Comparison of ENCODE assay signal across 15 cellular contexts in the genomic region with DNA sequence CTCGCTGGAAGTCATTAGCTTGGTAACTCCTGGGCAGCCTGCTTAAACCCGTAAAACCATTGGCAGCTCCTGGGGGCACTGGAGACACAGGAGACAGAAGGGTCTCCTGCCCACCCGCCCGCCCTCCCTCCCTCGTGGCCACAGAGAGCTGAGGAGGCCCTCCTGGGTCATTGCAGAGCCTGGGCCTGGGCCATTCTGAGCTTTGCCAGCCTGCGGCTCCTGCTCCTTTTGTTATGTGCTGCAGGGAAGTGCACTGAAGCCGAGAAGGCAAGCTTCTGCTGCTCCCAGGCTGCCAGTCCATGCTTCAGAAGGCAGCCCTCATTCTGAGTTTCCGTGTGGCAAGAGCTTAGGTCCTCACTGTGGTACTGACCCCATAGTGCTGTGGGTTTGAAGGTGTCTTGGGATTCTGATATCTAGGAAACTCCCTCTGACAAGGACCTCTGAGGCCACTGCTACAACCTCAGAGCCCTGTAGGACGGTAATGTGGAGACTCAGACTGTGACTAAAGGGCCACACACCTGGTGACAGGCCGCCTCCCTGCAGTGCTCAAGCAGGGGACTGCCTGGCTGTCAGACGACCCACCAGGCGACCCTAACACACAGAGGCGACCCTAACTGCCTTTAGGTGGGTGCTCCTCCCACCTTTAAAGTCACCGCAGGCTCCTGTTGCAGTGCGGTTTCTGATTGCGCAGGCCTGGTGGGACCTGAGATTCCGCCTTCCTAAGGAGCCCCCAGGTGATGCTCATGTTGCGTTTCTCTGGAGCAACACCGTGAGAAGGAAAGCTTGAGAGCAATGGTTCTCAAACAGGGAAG.
DNase-seq lines count a peak whose midpoint lies in the region; ATAC-seq, FAIRE-seq and TF ChIP-seq lines count a peak whose summit lies in the region.
"Had no signal": no experiment of that assay in that cellular context is flagged by ENCODE, and none has a peak within 500 bp of the region (broad histone marks: within the 10 kb centered on the region; RNA-seq: fewer than 3 reads in every experiment).

No MANE protein-coding gene starts in this region.

- H2AFZ ChIP-seq in neuronal stem cell (ENCODE audit: low read length): no peak overlapping the region

- no peak overlapping the region for H3K23ac ChIP-seq in neuronal stem cell (ENCODE audit: low read depth, low read length, poor library complexity)

- H2AK5ac ChIP-seq in neuronal stem cell (ENCODE audit: low read depth, low read length): no peak overlapping the region

- H3K79me1 ChIP-seq in neuronal stem cell (ENCODE audit: low read depth, low read length): no peaks in the 10 kb centered on the region

- H2BK5ac ChIP-seq in neuronal stem cell (ENCODE audit: low read length): no peak overlapping the region

- H3K27me3 ChIP-seq in left ventricle myocardium inferior (ENCODE audit: low read depth): peaks cover 7% of the 10 kb centered on the region
- peaks cover 0 to 23% (median 0%) of the 10 kb centered on the region in 3 experiments for H3K27me3 ChIP-seq in neuronal stem cell (ENCODE audit: control insufficient read depth in 3 of 3, insufficient read depth in 3 of 3, low read depth in 1 of 3, low read length in 3 of 3)
- peaks cover 0 to 5% of the 10 kb centered on the region in 2 donors for H3K27me3 ChIP-seq in small intestine (ENCODE audit: control insufficient read depth in 2 of 2, insufficient read depth in 2 of 2, low read length in 2 of 2)
- peaks cover 0 to 4% of the 10 kb centered on the region in 2 donors for H3K27me3 ChIP-seq in left lung

- no peak overlapping the region for H4K91ac ChIP-seq in neuronal stem cell (ENCODE audit: low read depth, low read length, poor library complexity)

- no peak for ATAC-seq in left lung
- ATAC-seq: HCT116 had no signal

- no peak overlapping the region for H2BK120ac ChIP-seq in neuronal stem cell (ENCODE audit: low read depth, low read length)

- peak overlapping the region; percentile 37 for H3K9ac ChIP-seq in neuronal stem cell (ENCODE audit: low read depth, low read length, poor library complexity)

- H3K18ac ChIP-seq in neuronal stem cell (ENCODE audit: low read length): peak overlapping the region; percentile 66

- TF ChIP-seq CTCF in left ventricle myocardium inferior (IDR thresholded peaks at IDR 0.05; ENCODE audit: borderline replicate concordance) (no peak), left lung (IDR thresholded peaks at IDR 0.05) (no peak)

- H2BK12ac ChIP-seq in neuronal stem cell (ENCODE audit: low read length): no peak overlapping the region

- H3K4ac ChIP-seq in neuronal stem cell (ENCODE audit: low read length): no peak overlapping the region

- DNase-seq in DMS 273 (lab: John Stamatoyannopoulos, UW; ENCODE audit: unreplicated experiment) (peak; percentile 30), DMS 273 treated with DMSO at 0.1 percent for 48 hours (lab: John Stamatoyannopoulos, UW) (no peak), caudate nucleus (lab: John Stamatoyannopoulos, UW) (peak in 2 of 61 donors; percentile 6 to 47), left ventricle myocardium inferior (no peak), neuronal stem cell (ENCODE audit: low spot score) (no peak), NCI-H2029 (lab: John Stamatoyannopoulos, UW) (no peak), small intestine (no peak), left lung (no peak)
- DNase-seq: AML-193, GDM1, NCI-H1105, NCI-H2107, SIG-M5 had no signal

- H3K4me1 ChIP-seq in left ventricle myocardium inferior (peaks cover 21% of the 10 kb centered on the region), neuronal stem cell (ENCODE audit: control insufficient read depth in 2 of 2, insufficient read depth in 1 of 2, low read depth in 1 of 2, low read length in 2 of 2) (peaks cover 0 to 6% of the 10 kb centered on the region in 2 donors), small intestine (ENCODE audit: control insufficient read depth in 2 of 2, insufficient read depth in 1 of 2, low read depth in 1 of 2, low read length in 1 of 2) (no peaks in the 10 kb centered on the region), left lung (no peaks in the 10 kb centered on the region)

- no peak for FAIRE-seq in small intestine (lab: Jason Lieb, UNC)

- H3K4me3 ChIP-seq in left ventricle myocardium inferior (no peak overlapping the region), neuronal stem cell (ENCODE audit: low read length in 2 of 2) (no peak overlapping the region), small intestine (ENCODE audit: low read depth in 1 of 2, low read length in 2 of 2) (no peak overlapping the region), left lung (no peak overlapping the region)

- peak overlapping the region; percentile 56 for H3K27ac ChIP-seq in caudate nucleus (ENCODE audit: low read depth, low read length)
- H3K27ac ChIP-seq in left ventricle myocardium inferior (replicated peaks): peak overlapping the region; percentile 69
- H3K27ac ChIP-seq in neuronal stem cell (replicated peaks; ENCODE audit: low read length): no peak overlapping the region
- H3K27ac ChIP-seq in small intestine (ENCODE audit: low read depth in 1 of 2, low read length in 1 of 2): no peak overlapping the region
- no peak overlapping the region for H3K27ac ChIP-seq in left lung
- H3K27ac ChIP-seq: 22Rv1 had no signal

- H3K36me3 ChIP-seq in left ventricle myocardium inferior (no peaks in the 10 kb centered on the region), neuronal stem cell (replicated peaks in 1 of 2; ENCODE audit: control insufficient read depth in 2 of 2, insufficient read depth in 2 of 2, low read length in 2 of 2) (no peaks in the 10 kb centered on the region), small intestine (ENCODE audit: control insufficient read depth in 2 of 2, insufficient read depth in 2 of 2, low read length in 2 of 2) (no peaks in the 10 kb centered on the region), left lung (no peaks in the 10 kb centered on the region)

- no CpG with 5 or more reads among the region's 19 CpGs for WGBS in neuronal stem cell (ENCODE audit: extremely low coverage in 2 of 2, insufficient read length in 2 of 2, insufficient replicate concordance in 1 of 2), 2 donors
- WGBS in small intestine, 3 donors: 80 to 91% (median 83%) methylated on average over 19 of the region's 19 CpGs

- no peak overlapping the region for H4K8ac ChIP-seq in neuronal stem cell (ENCODE audit: low read depth, low read length)

- no peak overlapping the region for H3K14ac ChIP-seq in neuronal stem cell (ENCODE audit: low read length)

- no peak overlapping the region for H3K4me2 ChIP-seq in neuronal stem cell (ENCODE audit: insufficient read depth, low read length, poor library complexity, severe bottlenecking)

- intact Hi-C loops in left ventricle myocardium inferior (cut with micrococcal nuclease): no loop called here
- intact Hi-C loops in left lung (cut with DNase I): no loop called here

- peak overlapping the region; percentile 4 for H2BK15ac ChIP-seq in neuronal stem cell (ENCODE audit: low read length)

- H3K9me3 ChIP-seq in left ventricle myocardium inferior (replicated peaks): no peaks in the 10 kb centered on the region
- H3K9me3 ChIP-seq in neuronal stem cell (replicated peaks in 1 of 2; ENCODE audit: control insufficient read depth in 2 of 2, insufficient read depth in 1 of 2, low read depth in 1 of 2, low read length in 2 of 2): no peaks in the 10 kb centered on the region
- H3K9me3 ChIP-seq in small intestine (ENCODE audit: control insufficient read depth, low read depth): no peaks in the 10 kb centered on the region
- H3K9me3 ChIP-seq in left lung: no peaks in the 10 kb centered on the region

Comparison
In these comparisons a context has a peak if more than half of its experiments do, and no peak if none do; other contexts are left out.
1. H3K27ac ChIP-seq: peak in caudate nucleus (single experiment) and left ventricle myocardium inferior (single experiment); none in neuronal stem cell (single experiment), small intestine (0 of 2) and left lung (0 of 2).